21 cellular contexts compared by ENCODE assay signal in genomic region chrX:38660395-38661179, GRCh38.
DNase-seq lines count a peak whose midpoint lies in the region; ATAC-seq, FAIRE-seq and TF ChIP-seq lines count a peak whose summit lies in the region.
"Had no signal": no experiment of that assay in that cellular context is flagged by ENCODE, and none has a peak within 500 bp of the region (broad histone marks: within the 10 kb centered on the region; RNA-seq: fewer than 3 reads in every experiment).

No MANE protein-coding gene starts in this region.

- H3K9ac ChIP-seq in MM.1S (ENCODE audit: low read length), result no peak overlapping the region
- H3K9ac ChIP-seq: BLaER1 treated with 17β-estradiol and CSF1 and Interleukin-3, amounts not matched to agents 10 nM and 100 nM; GM23248 had no signal

- ATAC-seq in pancreas (peak; percentile 51 to 70 (median 58)), aorta (ENCODE audit: low FRiP score) (no peak), HG02571 (IDR thresholded peaks at IDR 0.05; ENCODE audit: unreplicated experiment) (no peak), Right ventricle myocardium superior (ENCODE audit: poor library complexity) (no peak)

- no peak for TF ChIP-seq CTCF in MM.1S (IDR thresholded peaks at IDR 0.05; ENCODE audit: low read length)
- no peak for TF ChIP-seq CTCF in pancreas (IDR thresholded peaks at IDR 0.05)

- H3K36me3 ChIP-seq in MM.1S (replicated peaks; ENCODE audit: insufficient read depth, low read length) (no peaks in the 10 kb centered on the region), pancreas (no peaks in the 10 kb centered on the region), aorta (ENCODE audit: control insufficient read depth in 1 of 2, insufficient read depth in 2 of 2, low read length in 1 of 2) (no peaks in the 10 kb centered on the region)
- H3K36me3 ChIP-seq: BLaER1 treated with 17β-estradiol and CSF1 and Interleukin-3, amounts not matched to agents 10 nM and 100 nM; HAP-1; Peyer's patch; SJCRH30 had no signal

- H3K27ac ChIP-seq in MM.1S (ENCODE audit: low read length) (peak overlapping the region; percentile 38; the same call in 1 of the 2 replicates), pancreas (no peak overlapping the region), aorta (ENCODE audit: low read depth in 1 of 2, low read length in 2 of 2) (no peak overlapping the region)
- H3K27ac ChIP-seq: BLaER1 treated with 17β-estradiol and CSF1 and Interleukin-3, amounts not matched to agents 10 nM and 100 nM; GM23248; Peyer's patch; SJCRH30 had no signal

- H3K4me3 ChIP-seq in MM.1S (ENCODE audit: low read length) (no peak overlapping the region), pancreas (no peak overlapping the region), aorta (ENCODE audit: low read length in 2 of 2) (no peak overlapping the region)
- H3K4me3 ChIP-seq: BLaER1 treated with 17β-estradiol and CSF1 and Interleukin-3, amounts not matched to agents 10 nM and 100 nM; GM23248; HAP-1; Peyer's patch; SJCRH30 had no signal

- no peaks in the 10 kb centered on the region for H3K9me3 ChIP-seq in MM.1S (replicated peaks; ENCODE audit: insufficient read depth, low read length)
- no peaks in the 10 kb centered on the region for H3K9me3 ChIP-seq in pancreas
- no peaks in the 10 kb centered on the region for H3K9me3 ChIP-seq in aorta (ENCODE audit: control insufficient read depth, low read length)
- H3K9me3 ChIP-seq: BLaER1 treated with 17β-estradiol and CSF1 and Interleukin-3, amounts not matched to agents 10 nM and 100 nM; HAP-1; Peyer's patch; SJCRH30 had no signal

- peak overlapping the region; percentile 39; the same call in 1 of the 2 replicates for H3K4me2 ChIP-seq in MM.1S (ENCODE audit: low read depth, low read length)
- H3K4me2 ChIP-seq: BLaER1 treated with 17β-estradiol and CSF1 and Interleukin-3, amounts not matched to agents 10 nM and 100 nM had no signal

- H3K9me2 ChIP-seq in MM.1S (replicated peaks; ENCODE audit: insufficient read depth, low read length), result no peaks in the 10 kb centered on the region

- FAIRE-seq in pancreas (lab: Jason Lieb, UNC), result no peak

- H3K27me3 ChIP-seq in MM.1S (replicated peaks; ENCODE audit: insufficient read depth, low read length), result no peaks in the 10 kb centered on the region
- peaks cover 0 to 4% (median 0%) of the 10 kb centered on the region in 4 donors for H3K27me3 ChIP-seq in pancreas
- no peaks in the 10 kb centered on the region for H3K27me3 ChIP-seq in aorta (ENCODE audit: control insufficient read depth in 1 of 2, insufficient read depth in 2 of 2, low read length in 1 of 2)
- H3K27me3 ChIP-seq: BLaER1 treated with 17β-estradiol and CSF1 and Interleukin-3, amounts not matched to agents 10 nM and 100 nM; Peyer's patch; SJCRH30 had no signal

- H3F3A ChIP-seq in MM.1S (ENCODE audit: insufficient read depth, low read length), result no peaks in the 10 kb centered on the region; the same call in 1 of the 2 replicates

- no peak for TF ChIP-seq POLR2A in erythroblast (IDR thresholded peaks at IDR 0.05; ENCODE audit: low read length)

- 30 to 35% methylated on average over 6 of the region's 6 CpGs for WGBS in pancreas, 2 donors
- 64 to 73% methylated on average over 6 of the region's 6 CpGs for WGBS in aorta, 2 donors

- H2AFZ ChIP-seq in MM.1S (ENCODE audit: low read length), result no peak overlapping the region
- H2AFZ ChIP-seq: GM23248 had no signal

- H4K20me1 ChIP-seq in MM.1S (ENCODE audit: insufficient read depth, low read length), result no peaks in the 10 kb centered on the region
- H4K20me1 ChIP-seq: BLaER1 treated with 17β-estradiol and CSF1 and Interleukin-3, amounts not matched to agents 10 nM and 100 nM had no signal

- H3K79me2 ChIP-seq in MM.1S (ENCODE audit: low read length), result no peaks in the 10 kb centered on the region

- H3K4me1 ChIP-seq in MM.1S (ENCODE audit: low read length), result peaks cover 37% of the 10 kb centered on the region
- peaks cover 0 to 5% (median 0%) of the 10 kb centered on the region in 3 donors for H3K4me1 ChIP-seq in pancreas
- no peaks in the 10 kb centered on the region for H3K4me1 ChIP-seq in aorta (ENCODE audit: control insufficient read depth in 1 of 2, insufficient read depth in 2 of 2, low read length in 2 of 2)
- H3K4me1 ChIP-seq: HAP-1, Peyer's patch, SJCRH30 had no signal

- DNase-seq in COLO668 (lab: John Stamatoyannopoulos, UW; ENCODE audit: unreplicated experiment) (peak; percentile 15), MM.1S (peak; percentile 33), erythroblast (lab: John Stamatoyannopoulos, UW) (peak; percentile 42 to 60), pancreas (no peak), occipital lobe (lab: John Stamatoyannopoulos, UW) (no peak), aorta (no peak), Right ventricle myocardium superior (no peak)
- DNase-seq: CD4-positive, alpha-beta memory T cell; DMS153; EL; GF-D8; GM23248; Kasumi-1; NCI-H1417 treated with DMSO at 0.1 percent for 48 hours; NCI-H187; NCI-H446; Peyer's patch had no signal

- intact Hi-C loops in pancreas (cut with DNase I) (no loop called here), aorta (cut with DNase I) (no loop called here), Right ventricle myocardium superior (cut with DNase I) (no loop called here)

Comparison
In these comparisons a context has a peak if more than half of its experiments do, and no peak if none do; other contexts are left out.
1. DNase-seq: peak in COLO668 (single experiment), MM.1S (single experiment) and erythroblast (2 of 2); none in pancreas (0 of 6), occipital lobe (single experiment), aorta (0 of 2) and Right ventricle myocardium superior (single experiment).
2. ATAC-seq: peak in pancreas (4 of 4); none in aorta (single experiment), HG02571 (single experiment) and Right ventricle myocardium superior (single experiment).